ENCODE assay signal across 22 cellular contexts in genomic region chr5:50712479-50712878, GRCh38. TPM values are rescaled to one million over a fixed set of nuclear protein-coding genes. Genes with fewer than 3 reads are reported as not detected.
DNase-seq lines count a peak whose midpoint lies in the region; ATAC-seq, FAIRE-seq and TF ChIP-seq lines count a peak whose summit lies in the region.
"Had no signal": no experiment of that assay in that cellular context is flagged by ENCODE, and none has a peak within 500 bp of the region (broad histone marks: within the 10 kb centered on the region; RNA-seq: fewer than 3 reads in every experiment).

No MANE protein-coding gene starts in this region.

- POLR2A ChIA-PET in SK-N-SH (lab: Yijun Ruan, JAX) (no interaction called here), activated B cell treated with CpG ODN at 0.5 μM for 24 hours (lab: Charles Lee) (no interaction called here)
- POLR2A ChIA-PET in CD8-positive, alpha-beta T cell (lab: Charles Lee): no interaction called here

- no peaks in the 10 kb centered on the region for H3K9me3 Mint-ChIP-seq in CD8-positive, alpha-beta T cell
- no peaks in the 10 kb centered on the region for H3K9me3 Mint-ChIP-seq in activated B cell treated with CpG ODN at 0.5 μM for 24 hours
- H3K9me3 Mint-ChIP-seq in naive B cell: no peaks in the 10 kb centered on the region
- H3K9me3 Mint-ChIP-seq: neural crest cell, type B pancreatic cell had no signal

- TF ChIP-seq RAD21 in SK-N-SH (IDR thresholded peaks at IDR 0.05; ENCODE audit: low read length): no peak

- H3K27ac Mint-ChIP-seq in CD8-positive, alpha-beta T cell: peak overlapping the region; percentile 90
- H3K27ac Mint-ChIP-seq in activated B cell treated with CpG ODN at 0.5 μM for 24 hours: peak overlapping the region; percentile 89
- H3K27ac Mint-ChIP-seq in naive B cell: peak overlapping the region; percentile 2 to 95 (median 66)
- H3K27ac Mint-ChIP-seq: type B pancreatic cell had no signal

- ATAC-seq in SK-N-SH treated with all-trans-retinoic acid at 6 μM for 48 hours (no peak), activated B cell treated with CpG ODN at 0.5 μM for 24 hours (ENCODE audit: low read depth) (no peak), naive B cell (ENCODE audit: low read depth in 2 of 2) (no peak)
- no peak for ATAC-seq in CD8-positive, alpha-beta T cell

- no peaks in the 10 kb centered on the region for H3F3A ChIP-seq in SK-N-SH (replicated peaks; ENCODE audit: insufficient read depth)

- H3K4me1 Mint-ChIP-seq in CD8-positive, alpha-beta T cell (ENCODE audit: low read depth): peaks cover 87% of the 10 kb centered on the region
- H3K4me1 Mint-ChIP-seq in activated B cell treated with CpG ODN at 0.5 μM for 24 hours (peaks cover 75% of the 10 kb centered on the region), naive B cell (peaks cover 47 to 67% (median 65%) of the 10 kb centered on the region in 3 donors)

- peaks cover 19% of the 10 kb centered on the region for H3K36me3 Mint-ChIP-seq in CD8-positive, alpha-beta T cell
- H3K36me3 Mint-ChIP-seq in activated B cell treated with CpG ODN at 0.5 μM for 24 hours (ENCODE audit: low read depth): peaks cover 14% of the 10 kb centered on the region
- H3K36me3 Mint-ChIP-seq in naive B cell: no peaks in the 10 kb centered on the region
- H3K36me3 Mint-ChIP-seq: type B pancreatic cell had no signal

- 0 out of 2 replicates have a peak, but pooled peaks cover 7% of the 10 kb centered on the region for H3K79me2 ChIP-seq in SK-N-SH (ENCODE audit: insufficient read depth)

- CTCF ChIA-PET in SK-N-SH (lab: Yijun Ruan, JAX): no interaction called here
- CTCF ChIA-PET in CD8-positive, alpha-beta T cell (lab: Charles Lee): no interaction called here
- CTCF ChIA-PET in activated B cell treated with CpG ODN at 0.5 μM for 24 hours (lab: Charles Lee): no interaction called here

- H3K9me3 ChIP-seq in SK-N-SH: no peaks in the 10 kb centered on the region
- H3K9me3 ChIP-seq in CD8-positive, alpha-beta T cell (ENCODE audit: low read length): no peaks in the 10 kb centered on the region
- H3K9me3 ChIP-seq: esophagus squamous epithelium had no signal

- no peaks in the 10 kb centered on the region for H3K27me3 Mint-ChIP-seq in CD8-positive, alpha-beta T cell (ENCODE audit: low read depth)
- no peaks in the 10 kb centered on the region for H3K27me3 Mint-ChIP-seq in activated B cell treated with CpG ODN at 0.5 μM for 24 hours
- H3K27me3 Mint-ChIP-seq in naive B cell: no peaks in the 10 kb centered on the region
- H3K27me3 Mint-ChIP-seq: type B pancreatic cell had no signal

- no peaks in the 10 kb centered on the region for H3K9me2 ChIP-seq in SK-N-SH

- peak in 1 of 2 experiments; percentile 76; a peak in 1 of 4 replicates for TF ChIP-seq EP300 in SK-N-SH (IDR thresholded peaks at IDR 0.05; ENCODE audit: borderline replicate concordance in 1 of 2, low read depth in 1 of 2, low read length in 1 of 2)

- intact Hi-C loops in CD8-positive, alpha-beta T cell (cut with DNase I, micrococcal nuclease): loop anchor here (2.0 to 5.0 kb wide), 3 partner anchors 35 to 45 kb away; partner anchors contain the start of gene PARP8 (in 1 of the 2)
- intact Hi-C loops in activated B cell treated with CpG ODN at 0.5 μM for 24 hours (cut with micrococcal nuclease): loop anchor here (5.0 kb wide), 1 partner anchor 40 kb away; no protein-coding TSS in a partner anchor

- H3K4me1 ChIP-seq in SK-N-SH (ENCODE audit: control insufficient read depth in 1 of 2, insufficient read depth in 2 of 2, low read depth in 1 of 2, low read length in 1 of 2): peaks cover 0 to 15% of the 10 kb centered on the region in 2 experiments; a peak in 2 of 4 replicates
- peaks cover 80% of the 10 kb centered on the region for H3K4me1 ChIP-seq in CD8-positive, alpha-beta T cell (ENCODE audit: insufficient read depth, low read length)

- peak overlapping the region; percentile 12 for H3K4me3 Mint-ChIP-seq in CD8-positive, alpha-beta T cell
- peak overlapping the region; percentile 13 for H3K4me3 Mint-ChIP-seq in activated B cell treated with CpG ODN at 0.5 μM for 24 hours
- H3K4me3 Mint-ChIP-seq in naive B cell: peak overlapping the region in 2 of 8 donors; percentile 7 to 83
- H3K4me3 Mint-ChIP-seq: neural crest cell, type B pancreatic cell had no signal

- TF ChIP-seq CTCF in SK-N-SH (IDR thresholded peaks at IDR 0.05) (no peak), activated B cell treated with CpG ODN at 0.5 μM for 24 hours (IDR thresholded peaks at IDR 0.05) (no peak), D721Med (IDR thresholded peaks at IDR 0.05; ENCODE audit: insufficient read depth, missing control alignments) (no peak)
- no peak for TF ChIP-seq CTCF in CD8-positive, alpha-beta T cell (IDR thresholded peaks at IDR 0.05)

- H2AFZ ChIP-seq in SK-N-SH (ENCODE audit: low read depth): no peak overlapping the region

- no peak for FAIRE-seq in D721Med (lab: Jason Lieb, UNC)
- FAIRE-seq: bronchial epithelial cell had no signal

- DNase-seq in SK-N-SH (peak; percentile 44), activated B cell treated with CpG ODN at 0.5 μM for 24 hours (no peak), naive B cell (no peak), ecto neural progenitor cell (ENCODE audit: low spot score) (no peak), SIG-M5 treated with dmso at 0.1 percent for 504 hours (lab: John Stamatoyannopoulos, UW; ENCODE audit: unreplicated experiment) (no peak), D721Med (ENCODE audit: insufficient read length, low spot score) (no peak)
- no peak for DNase-seq in CD8-positive, alpha-beta T cell
- DNase-seq: 8988T; C1 segment of cervical spinal cord; DMS79; dorsolateral prefrontal cortex; esophagus squamous epithelium; head of caudate nucleus; islet precursor cell; KBM-7; NCI-H1105; stimulated activated naive CD4-positive, alpha-beta T cell treated with Interleukin-2 at 50 U/mL for 16 hours; SW 1271 had no signal

- no peaks in the 10 kb centered on the region for H4K20me1 ChIP-seq in SK-N-SH (ENCODE audit: insufficient read depth)

- H3K4me2 ChIP-seq in SK-N-SH: no peak overlapping the region

- H3K27me3 ChIP-seq in SK-N-SH (ENCODE audit: insufficient read depth): no peaks in the 10 kb centered on the region
- no peaks in the 10 kb centered on the region for H3K27me3 ChIP-seq in CD8-positive, alpha-beta T cell (ENCODE audit: insufficient read depth, low read length)
- H3K27me3 ChIP-seq: dorsolateral prefrontal cortex, esophagus squamous epithelium had no signal

- H3K36me3 ChIP-seq in SK-N-SH (replicated peaks in 1 of 2; ENCODE audit: control insufficient read depth in 1 of 2, insufficient read depth in 2 of 2, low read length in 1 of 2): no peaks in the 10 kb centered on the region
- no peaks in the 10 kb centered on the region for H3K36me3 ChIP-seq in CD8-positive, alpha-beta T cell (ENCODE audit: insufficient read depth, low read length)
- H3K36me3 ChIP-seq: esophagus squamous epithelium had no signal

- H3K9ac ChIP-seq in SK-N-SH: no peak overlapping the region

- WGBS in SK-N-SH (ENCODE audit: low lambda C conversion rate): 39% methylated on average over 1 of the region's 1 CpG

- no peak overlapping the region; a peak in 1 of 4 replicates for H3K27ac ChIP-seq in SK-N-SH (ENCODE audit: low read depth in 2 of 2, low read length in 1 of 2)
- H3K27ac ChIP-seq in CD8-positive, alpha-beta T cell (ENCODE audit: low read depth, low read length): peak overlapping the region; percentile 49
- H3K27ac ChIP-seq: esophagus squamous epithelium had no signal

- no peak overlapping the region for H3K4me3 ChIP-seq in SK-N-SH (ENCODE audit: low read depth in 2 of 2, low read length in 1 of 2)
- no peak overlapping the region for H3K4me3 ChIP-seq in CD8-positive, alpha-beta T cell (ENCODE audit: low read depth, low read length)
- H3K4me3 ChIP-seq: esophagus squamous epithelium had no signal

TF ChIP-seq in SK-N-SH, 30 proteins besides CTCF, POLR2A, EP300 and RAD21 (continues in another document):
- TF ChIP-seq NRF1 (IDR thresholded peaks at IDR 0.05; ENCODE audit: low read depth, low read length): no peak
- no peak for TF ChIP-seq GABPA (IDR thresholded peaks at IDR 0.05; ENCODE audit: low read depth)
- TF ChIP-seq USF1 (IDR thresholded peaks at IDR 0.05; ENCODE audit: borderline replicate concordance, low read depth): no peak

TF ChIP-seq in SK-N-SH treated with all-trans-retinoic acid at 6 μM for 48 hours, 23 proteins besides CTCF, POLR2A, EP300 and RAD21:
- TF ChIP-seq SNAI2 (CRISPR knock-in tag; IDR thresholded peaks at IDR 0.05) (no peak), OSR1 (CRISPR knock-in tag; IDR thresholded peaks at IDR 0.05) (no peak), ZFP3 (CRISPR knock-in tag; IDR thresholded peaks at IDR 0.05) (no peak), ARNTL (CRISPR knock-in tag; IDR thresholded peaks at IDR 0.05; ENCODE audit: borderline replicate concordance, low read depth) (no peak), BACH2 (CRISPR knock-in tag; IDR thresholded peaks at IDR 0.05; ENCODE audit: borderline replicate concordance) (no peak), ESRRG (CRISPR knock-in tag; IDR thresholded peaks at IDR 0.05) (no peak), PATZ1 (CRISPR knock-in tag; IDR thresholded peaks at IDR 0.05; ENCODE audit: borderline replicate concordance) (no peak)

RNA-seq across cellular contexts. Expression of gene PARP8, which starts 46.0 kb away (rescaled TPM):
- polyA plus RNA-seq in SK-N-SH (2012; rRNA removed): 6.2 and 8.6 TPM in 2 replicates
- polyA plus RNA-seq in SK-N-SH (2012; cell fraction: cytosol; rRNA removed): 7.2 and 8.0 TPM in 2 replicates
- polyA plus RNA-seq in SK-N-SH (2012; cell fraction: nucleus; rRNA removed): 7.9 and 14.1 TPM in 2 replicates
- total RNA-seq in CD8-positive, alpha-beta T cell: 100 to 1,000 TPM; 192 to 200 TPM
- 39.3 and 56.0 TPM in 2 replicates for total RNA-seq in activated B cell treated with CpG ODN at 0.5 μM for 24 hours
- polyA plus RNA-seq in naive B cell (ENCODE audit: low read depth in 6 of 6): 10 to 100 TPM; 10.1 to 63.7 (median 46.9) TPM
